2 cellular contexts compared by ENCODE assay signal in genomic region chr15:32879980-32880379, GRCh38.
TF ChIP-seq lines count a peak whose summit lies in the region.

No MANE protein-coding gene starts in this region.

TF ChIP-seq in IMR-90, 13 proteins besides CTCF, POLR2A, EP300 and RAD21:
- TF ChIP-seq MXI1 (IDR thresholded peaks at IDR 0.05; ENCODE audit: borderline replicate concordance, low read depth, low read length) (no peak), FOS (IDR thresholded peaks at IDR 0.05; ENCODE audit: low read depth, low read length) (no peak), RFX5 (IDR thresholded peaks at IDR 0.05; ENCODE audit: low read depth, low read length) (no peak), MAZ (IDR thresholded peaks at IDR 0.05; ENCODE audit: borderline replicate concordance, low read depth, low read length) (no peak), MAFK (IDR thresholded peaks at IDR 0.05; ENCODE audit: low read depth, low read length) (no peak), USF2 (IDR thresholded peaks at IDR 0.05; ENCODE audit: low read depth, low read length) (no peak), ELK1 (IDR thresholded peaks at IDR 0.05; ENCODE audit: borderline replicate concordance, low read depth, low read length) (no peak), CHD1 (IDR thresholded peaks at IDR 0.05; ENCODE audit: low read depth, low read length) (no peak), NFE2L2 (IDR thresholded peaks at IDR 0.05; ENCODE audit: low read depth, low read length) (no peak), BHLHE40 (IDR thresholded peaks at IDR 0.05; ENCODE audit: low read depth, low read length) (no peak), CEBPB (IDR thresholded peaks at IDR 0.05; ENCODE audit: low read depth, low read length) (no peak), RCOR1 (IDR thresholded peaks at IDR 0.05; ENCODE audit: insufficient replicate concordance, low read length) (no peak), SMC3 (IDR thresholded peaks at IDR 0.05; ENCODE audit: low read depth, low read length) (no peak)

TF ChIP-seq in endothelial cell of umbilical vein, 7 proteins besides CTCF, POLR2A, EP300 and RAD21:
- TF ChIP-seq GATA2 (IDR thresholded peaks at IDR 0.05; ENCODE audit: insufficient read depth, insufficient read length, low read depth, low read length), result no peak
- TF ChIP-seq MYC (IDR thresholded peaks at IDR 0.05; ENCODE audit: low read depth, low read length), result no peak
- TF ChIP-seq POLR2AphosphoS5 (IDR thresholded peaks at IDR 0.05; ENCODE audit: insufficient read depth, low read depth, low read length), result no peak
TF ChIP-seq in endothelial cell of umbilical vein: peak in this region for 0.
